Comparison of ENCODE assay signal across 28 cellular contexts in genomic region chr9:136707849-136708517, GRCh38. TPM values are rescaled to one million over a fixed set of nuclear protein-coding genes. Genes with fewer than 3 reads are reported as not detected.
"Had no signal": no experiment of that assay in that cellular context is flagged by ENCODE, and none has a peak within 500 bp of the region (broad histone marks: within the 10 kb centered on the region; RNA-seq: fewer than 3 reads in every experiment).

No MANE protein-coding gene starts in this region.

- H3K9me3 Mint-ChIP-seq: activated naive CD4-positive, alpha-beta T cell treated with anti-CD3 and anti-CD28 coated beads, Interleukin-2, amount 50 U/mL, for 72 hours; activated T-cell treated with anti-CD3 and anti-CD28 coated beads, Interleukin-2, amount 50 U/mL, for 24 hours; activated T-helper 17 cell treated with anti-CD3 and anti-CD28 coated beads, Interleukin-2, amount 50 U/mL, for 72 hours; dendritic cell treated with granulocyte-macrophage colony-stimulating factor and Interleukin-4, amounts not matched to agents 40 ng/mL and 50 ng/mL, for 4 days; mesothelial cell of epicardium; natural killer cell had no signal

- ATAC-seq: activated CD4-positive, alpha-beta T cell treated with anti-CD3 and anti-CD28 coated beads for 36 hours; activated naive CD4-positive, alpha-beta T cell treated with anti-CD3 and anti-CD28 coated beads, Interleukin-2, amount 50 U/mL, for 72 hours; activated T-helper 17 cell treated with anti-CD3 and anti-CD28 coated beads, Interleukin-2, amount 50 U/mL, for 72 hours; foreskin keratinocyte; left lobe of liver; natural killer cell; pancreas; right cardiac atrium; stimulated activated naive CD8-positive, alpha-beta T cell treated with anti-CD3 and anti-CD28 coated beads, Interleukin-15, Interleukin-2, amounts not matched to agents 100 U/mL and 50 U/mL, for 24 hours had no signal

- H3K4me1 ChIP-seq: foreskin keratinocyte had no signal

- H3K36me3 Mint-ChIP-seq: activated naive CD4-positive, alpha-beta T cell treated with anti-CD3 and anti-CD28 coated beads, Interleukin-2, amount 50 U/mL, for 72 hours; brain; mesothelial cell of epicardium; natural killer cell had no signal

- H3K4me3 Mint-ChIP-seq: activated CD4-positive, alpha-beta T cell treated with anti-CD3 and anti-CD28 coated beads for 36 hours; activated T-cell treated with anti-CD3 and anti-CD28 coated beads, Interleukin-2, amount 50 U/mL, for 24 hours; activated T-helper 17 cell treated with anti-CD3 and anti-CD28 coated beads, Interleukin-2, amount 50 U/mL, for 72 hours; dendritic cell treated with granulocyte-macrophage colony-stimulating factor and Interleukin-4, amounts not matched to agents 40 ng/mL and 50 ng/mL, for 4 days; mesothelial cell of epicardium; natural killer cell had no signal

- H3K36me3 ChIP-seq: neutrophil, pancreas, upper lobe of left lung had no signal

- H3K4me3 ChIP-seq: lung, pancreas, upper lobe of left lung had no signal

- H3K27me3 ChIP-seq: pancreas had no signal

- H3K27ac ChIP-seq: foreskin keratinocyte, neutrophil, pancreas, upper lobe of left lung had no signal

- H3K27ac Mint-ChIP-seq: activated CD4-positive, alpha-beta T cell treated with anti-CD3 and anti-CD28 coated beads for 36 hours; activated naive CD4-positive, alpha-beta T cell treated with anti-CD3 and anti-CD28 coated beads, Interleukin-2, amount 50 U/mL, for 72 hours; activated T-cell treated with anti-CD3 and anti-CD28 coated beads, Interleukin-2, amount 50 U/mL, for 24 hours; activated T-helper 17 cell treated with anti-CD3 and anti-CD28 coated beads, Interleukin-2, amount 50 U/mL, for 72 hours; dendritic cell treated with granulocyte-macrophage colony-stimulating factor and Interleukin-4, amounts not matched to agents 40 ng/mL and 50 ng/mL, for 4 days; mesothelial cell of epicardium; natural killer cell had no signal

- H3K9me3 ChIP-seq: neutrophil, pancreas, upper lobe of left lung had no signal

- DNase-seq: activated CD4-positive, alpha-beta T cell treated with anti-CD3 and anti-CD28 coated beads for 36 hours; activated CD4-positive, alpha-beta T cell treated with anti-CD3 and anti-CD28 coated beads, Interleukin-2, amount 50 U/mL, for 4 hours; activated CD8-positive, alpha-beta memory T cell treated with anti-CD3 and anti-CD28 coated beads for 24 hours; activated CD8-positive, alpha-beta memory T cell treated with anti-CD3 and anti-CD28 coated beads, Interleukin-2, amount 50 U/mL, for 4 hours; activated T-cell treated with anti-CD3 and anti-CD28 coated beads, Interleukin-2, amount 50 U/mL, for 24 hours; aorta; caudate nucleus; effector CD4-positive, alpha-beta T cell; foreskin keratinocyte; natural killer cell; pancreas; stimulated activated CD4-positive, alpha-beta T cell treated with anti-CD3 and anti-CD28 coated beads, Interleukin-12 subunit alpha, Interleukin-12 subunit beta, amount 100 ng/mL, for 4 hours; stimulated activated CD4-positive, alpha-beta T cell treated with anti-CD3 and anti-CD28 coated beads, Interleukin-4, amount 100 ng/mL, for 4 hours; stimulated activated naive CD8-positive, alpha-beta T cell treated with anti-CD3 and anti-CD28 coated beads, Interleukin-15, Interleukin-2, amounts not matched to agents 100 U/mL and 50 U/mL, for 24 hours; T-helper 1 cell; upper lobe of left lung had no signal

- H3K4me1 Mint-ChIP-seq: activated T-helper 17 cell treated with anti-CD3 and anti-CD28 coated beads, Interleukin-2, amount 50 U/mL, for 72 hours; mesothelial cell of epicardium had no signal

RNA-seq across cellular contexts. Expression of gene DIPK1B, which starts 4.4 kb away (rescaled TPM):
- total RNA-seq: activated T-helper 17 cell treated with anti-CD3 and anti-CD28 coated beads, Interleukin-2, amount 50 U/mL, for 72 hours had no signal

RNA-seq across cellular contexts. Expression of gene LCN10, which starts 34.8 kb away (rescaled TPM):
- total RNA-seq: foreskin keratinocyte, kidney epithelial cell, natural killer cell had no signal
- polyA plus RNA-seq: foreskin keratinocyte had no signal

RNA-seq across cellular contexts. Expression of gene LCN6, which starts 40.3 kb away (rescaled TPM):
- total RNA-seq: activated CD4-positive, alpha-beta T cell treated with anti-CD3 and anti-CD28 coated beads for 36 hours; activated naive CD4-positive, alpha-beta T cell treated with anti-CD3 and anti-CD28 coated beads, Interleukin-2, amount 50 U/mL, for 72 hours; activated T-helper 17 cell treated with anti-CD3 and anti-CD28 coated beads, Interleukin-2, amount 50 U/mL, for 72 hours; foreskin keratinocyte; kidney epithelial cell; left lobe of liver; mesothelial cell of epicardium; natural killer cell; pulmonary artery endothelial cell; skeletal muscle tissue had no signal
- polyA plus RNA-seq: foreskin keratinocyte had no signal
